In genomic region chr3:192957441-192957951, GRCh38 we compare ENCODE assay signal across 9 cellular contexts. TPM values are rescaled to one million over a fixed set of nuclear protein-coding genes. Genes with fewer than 3 reads are reported as not detected.
DNase-seq lines count a peak whose midpoint lies in the region; ATAC-seq and TF ChIP-seq lines count a peak whose summit lies in the region.
"Had no signal": no experiment of that assay in that cellular context is flagged by ENCODE, and none has a peak within 500 bp of the region (broad histone marks: within the 10 kb centered on the region; RNA-seq: fewer than 3 reads in every experiment).

No MANE protein-coding gene starts in this region.

- peak overlapping the region; percentile 30 for H3K4me3 Mint-ChIP-seq in Calu3 (ENCODE audit: low read depth, unreplicated experiment)
- H3K4me3 Mint-ChIP-seq in natural killer cell treated with Interleukin-12 subunit alpha and Interleukin-12 subunit beta and Interleukin-15 and Interleukin-18, amount 100 ng/mL, for 72 hours, result no peak overlapping the region
- H3K4me3 Mint-ChIP-seq: brain had no signal

- no peak overlapping the region for H3K9ac ChIP-seq in duodenal mucosa (ENCODE audit: low read depth in 1 of 2, low read length in 2 of 2)

- no peaks in the 10 kb centered on the region for H3K36me3 Mint-ChIP-seq in Calu3 (ENCODE audit: insufficient read depth, unreplicated experiment)
- H3K36me3 Mint-ChIP-seq in natural killer cell treated with Interleukin-12 subunit alpha and Interleukin-12 subunit beta and Interleukin-15 and Interleukin-18, amount 100 ng/mL, for 72 hours, result no peaks in the 10 kb centered on the region
- H3K36me3 Mint-ChIP-seq: brain had no signal

- H3K9me3 Mint-ChIP-seq in Calu3 (ENCODE audit: low read depth, unreplicated experiment), result no peaks in the 10 kb centered on the region
- peaks cover 10% of the 10 kb centered on the region for H3K9me3 Mint-ChIP-seq in natural killer cell treated with Interleukin-12 subunit alpha and Interleukin-12 subunit beta and Interleukin-15 and Interleukin-18, amount 100 ng/mL, for 72 hours

- intact Hi-C loops in Calu3 (cut with micrococcal nuclease; ENCODE audit: unreplicated experiment), result no loop called here
- intact Hi-C loops in OCI-LY7 (cut with micrococcal nuclease; ENCODE audit: unreplicated experiment), result no loop called here

- no peak for TF ChIP-seq CTCF in Calu3 (IDR thresholded peaks at IDR 0.05; ENCODE audit: unreplicated experiment)
- TF ChIP-seq CTCF in OCI-LY7 (conservative IDR thresholded peaks at IDR 0.05; ENCODE audit: low read length), result no peak

- H3K27ac ChIP-seq in duodenal mucosa (ENCODE audit: low read depth, low read length), result peak overlapping the region; percentile 27
- no peak overlapping the region for H3K27ac ChIP-seq in OCI-LY7 (ENCODE audit: low read depth, low read length, poor library complexity, severe bottlenecking)

- H3K79me2 ChIP-seq in OCI-LY7 (ENCODE audit: insufficient read depth, low read depth, low read length), result no peaks in the 10 kb centered on the region

- CTCF ChIA-PET in Calu3 (lab: Charles Lee), result interaction anchor here (0.7 to 2.0 kb wide), 3 partner anchors 10 to 40 kb away, joined by 3 to 6 read pairs (median 6); partner anchors contain the start of gene MB21D2
- CTCF ChIA-PET in OCI-LY7 (lab: Charles Lee; ENCODE audit: unreplicated experiment), result no interaction called here

- BruUV-seq in Calu3 (replicated peaks; lab: Mats Ljungman, UMichigan) (no TSS peak), OCI-LY7 (replicated peaks; lab: Mats Ljungman, UMichigan) (no TSS peak)

- H3K4me3 ChIP-seq in duodenal mucosa (ENCODE audit: low read depth in 1 of 2, low read length in 2 of 2) (no peak overlapping the region), OCI-LY7 (ENCODE audit: low read depth, low read length, poor library complexity, severe bottlenecking) (no peak overlapping the region), HAP-1 (no peak overlapping the region)

- peak overlapping the region; percentile 65 for H3K27ac Mint-ChIP-seq in Calu3 (ENCODE audit: unreplicated experiment)
- H3K27ac Mint-ChIP-seq in natural killer cell treated with Interleukin-12 subunit alpha and Interleukin-12 subunit beta and Interleukin-15 and Interleukin-18, amount 100 ng/mL, for 72 hours, result peak overlapping the region in 1 of 2 donors; percentile 85
- H3K27ac Mint-ChIP-seq: brain had no signal

- H3K9me2 ChIP-seq in OCI-LY7 (ENCODE audit: insufficient read depth, low read length), result no peaks in the 10 kb centered on the region

- H3K4me1 Mint-ChIP-seq in Calu3 (ENCODE audit: low read depth, unreplicated experiment), result peaks cover 33% of the 10 kb centered on the region
- peaks cover 0 to 6% of the 10 kb centered on the region in 2 donors for H3K4me1 Mint-ChIP-seq in natural killer cell treated with Interleukin-12 subunit alpha and Interleukin-12 subunit beta and Interleukin-15 and Interleukin-18, amount 100 ng/mL, for 72 hours (ENCODE audit: low read depth in 2 of 2)
- H3K4me1 Mint-ChIP-seq: brain had no signal

- no peak overlapping the region for H3K4me2 ChIP-seq in OCI-LY7 (ENCODE audit: low read length)

- peak; percentile 62 to 92 for ATAC-seq in natural killer cell treated with Interleukin-12 subunit alpha and Interleukin-12 subunit beta and Interleukin-15 and Interleukin-18, amount 100 ng/mL, for 72 hours
- ATAC-seq in HG03520 (IDR thresholded peaks at IDR 0.05; ENCODE audit: unreplicated experiment), result no peak
- ATAC-seq in GM21529 (IDR thresholded peaks at IDR 0.05; ENCODE audit: unreplicated experiment), result no peak

- in situ Hi-C loops in HAP-1 (cut with MboI; ENCODE audit: low sequenced_read_pairs), result no loop called here

- DNase-seq in Calu3 (peak; percentile 45), MV-4-11 (lab: John Stamatoyannopoulos, UW) (peak; percentile 99), OCI-LY7 (ENCODE audit: low spot score) (no peak), HAP-1 (ENCODE audit: low spot score in 2 of 2) (no peak)
- peak; percentile 65 for DNase-seq in natural killer cell treated with Interleukin-12 subunit alpha and Interleukin-12 subunit beta and Interleukin-15 and Interleukin-18, amount 100 ng/mL, for 72 hours (ENCODE audit: low spot score)

- no peak overlapping the region for H2AFZ ChIP-seq in OCI-LY7 (ENCODE audit: low read length)

- H3K9me3 ChIP-seq in duodenal mucosa (ENCODE audit: control insufficient read depth in 1 of 2, low read length in 2 of 2) (no peaks in the 10 kb centered on the region), OCI-LY7 (ENCODE audit: low read length) (no peaks in the 10 kb centered on the region), HAP-1 (no peaks in the 10 kb centered on the region)

- H3K27me3 ChIP-seq in duodenal mucosa (ENCODE audit: control insufficient read depth in 1 of 2, insufficient read depth in 2 of 2, low read length in 2 of 2) (no peaks in the 10 kb centered on the region), HAP-1 (ENCODE audit: low read depth) (no peaks in the 10 kb centered on the region)

- POLR2A ChIA-PET in OCI-LY7 (lab: Charles Lee), result interaction anchor here (0.8 kb wide), 1 partner anchor 47 kb away, joined by 3 read pairs; no protein-coding TSS in a partner anchor

- H3K36me3 ChIP-seq in duodenal mucosa (ENCODE audit: control insufficient read depth in 1 of 2, insufficient read depth in 2 of 2, low read length in 2 of 2) (no peaks in the 10 kb centered on the region), OCI-LY7 (ENCODE audit: insufficient read depth, low read length) (no peaks in the 10 kb centered on the region), HAP-1 (replicated peaks) (no peaks in the 10 kb centered on the region)

- H3K27me3 Mint-ChIP-seq in Calu3 (ENCODE audit: unreplicated experiment), result no peaks in the 10 kb centered on the region
- no peaks in the 10 kb centered on the region for H3K27me3 Mint-ChIP-seq in natural killer cell treated with Interleukin-12 subunit alpha and Interleukin-12 subunit beta and Interleukin-15 and Interleukin-18, amount 100 ng/mL, for 72 hours
- H3K27me3 Mint-ChIP-seq: brain had no signal

- no peaks in the 10 kb centered on the region for H4K20me1 ChIP-seq in OCI-LY7 (ENCODE audit: insufficient read depth, low read length)

- no peaks in the 10 kb centered on the region for H3K4me1 ChIP-seq in duodenal mucosa (ENCODE audit: control insufficient read depth in 1 of 2, insufficient read depth in 2 of 2, low read length in 2 of 2)
- no peaks in the 10 kb centered on the region for H3K4me1 ChIP-seq in OCI-LY7 (ENCODE audit: insufficient read depth, low read length, poor library complexity, severe bottlenecking)
- H3K4me1 ChIP-seq in HAP-1, result no peaks in the 10 kb centered on the region

RNA-seq across cellular contexts. Expression of gene MB21D2, which starts 39.8 kb away (rescaled TPM):
- total RNA-seq in Calu3 (2022), result 11.9 and 12.6 TPM in 2 replicates
- 1 to 10 TPM in 1 of 2 donors, under 1 TPM in 1; 0.45 to 1.7 TPM for total RNA-seq in natural killer cell treated with Interleukin-12 subunit alpha and Interleukin-12 subunit beta and Interleukin-15 and Interleukin-18, amount 100 ng/mL, for 72 hours
- total RNA-seq in OCI-LY7 (2014; rRNA removed; shearing (Covaris generic)), result 0.06 TPM in 1 of 2 replicates, not detected in the other
- total RNA-seq in OCI-LY7 (2022), result not detected in 2 replicates

Comparison
In these comparisons a context has a peak if more than half of its experiments do, and no peak if none do; other contexts are left out.
1. DNase-seq: peak in Calu3 (single experiment), MV-4-11 (single experiment) and natural killer cell treated with Interleukin-12 subunit alpha and Interleukin-12 subunit beta and Interleukin-15 and Interleukin-18, amount 100 ng/mL, for 72 hours (single experiment); none in OCI-LY7 (single experiment) and HAP-1 (0 of 2).
2. ATAC-seq: peak in natural killer cell treated with Interleukin-12 subunit alpha and Interleukin-12 subunit beta and Interleukin-15 and Interleukin-18, amount 100 ng/mL, for 72 hours (2 of 2); none in HG03520 (single experiment) and GM21529 (single experiment).